ENCODE assay signal across 33 cellular contexts in genomic region chr12:71942259-71942658, GRCh38. TPM values are rescaled to one million over a fixed set of nuclear protein-coding genes. Genes with fewer than 3 reads are reported as not detected.
"Had no signal": no experiment of that assay in that cellular context is flagged by ENCODE, and none has a peak within 500 bp of the region (broad histone marks: within the 10 kb centered on the region; RNA-seq: fewer than 3 reads in every experiment).

No MANE protein-coding gene starts in this region.

- H3K36me3 ChIP-seq: adrenal gland, gastrocnemius medialis, neutrophil, right lobe of liver, tibial nerve had no signal

- ATAC-seq: body of pancreas, gastrocnemius medialis, left cardiac atrium, left ventricle myocardium superior, right lobe of liver, T-helper 17 cell had no signal

- H3K4me3 ChIP-seq: adrenal gland, body of pancreas, gastrocnemius medialis, right lobe of liver, tibial nerve had no signal

- H3K36me3 Mint-ChIP-seq: activated naive CD8-positive, alpha-beta T cell treated with anti-CD3 and anti-CD28 coated beads for 36 hours had no signal

- H3K4me1 ChIP-seq: body of pancreas, tibial nerve had no signal

- DNase-seq: activated CD4-positive, alpha-beta T cell treated with anti-CD3 and anti-CD28 coated beads for 4 hours; activated CD4-positive, alpha-beta T cell treated with anti-CD3 and anti-CD28 coated beads, Interleukin-2, amount 50 U/mL, for 4 hours; activated CD8-positive, alpha-beta memory T cell treated with anti-CD3 and anti-CD28 coated beads for 24 hours; activated effector memory CD4-positive, alpha-beta T cell treated with Interleukin-2 at 50 U/mL for 16 hours; activated naive CD4-positive, alpha-beta T cell treated with Interleukin-2 at 50 U/mL for 16 hours; activated naive CD8-positive, alpha-beta T cell treated with anti-CD3 and anti-CD28 coated beads for 36 hours; adrenal gland; aorta; body of pancreas; dermis blood vessel endothelial cell; effector CD4-positive, alpha-beta T cell; gastrocnemius medialis; glutamatergic neuron; left cardiac atrium; left ventricle myocardium superior; nephron progenitor cell; right lobe of liver; stimulated activated CD4-positive, alpha-beta T cell treated with anti-CD3 and anti-CD28 coated beads, Interleukin-2, amount 100 ng/mL, for 48 hours; stimulated activated naive CD4-positive, alpha-beta T cell treated with Interleukin-2 at 50 U/mL for 16 hours; T-helper 17 cell; T1000 had no signal

- H3K27ac ChIP-seq: adrenal gland, body of pancreas, gastrocnemius medialis, neutrophil, right lobe of liver, tibial nerve had no signal

- H3K27ac Mint-ChIP-seq: activated naive CD8-positive, alpha-beta T cell treated with anti-CD3 and anti-CD28 coated beads for 36 hours; nephron progenitor cell; T-helper 17 cell had no signal

- H3K27me3 ChIP-seq: body of pancreas had no signal

- FAIRE-seq: colon, keratinocyte had no signal

- H3K9me3 Mint-ChIP-seq: activated naive CD8-positive, alpha-beta T cell treated with anti-CD3 and anti-CD28 coated beads for 36 hours; nephron progenitor cell had no signal

- H3K9me3 ChIP-seq: body of pancreas, gastrocnemius medialis, neutrophil, right lobe of liver, tibial nerve had no signal

RNA-seq across cellular contexts. Expression of gene TPH2, which starts 3.6 kb away (rescaled TPM):
- total RNA-seq: activated naive CD8-positive, alpha-beta T cell treated with anti-CD3 and anti-CD28 coated beads for 36 hours; adrenal gland; aorta; dermis blood vessel endothelial cell; epithelial cell of proximal tubule; gastrocnemius medialis; left cardiac atrium; left ventricle myocardium superior; lung microvascular endothelial cell; mucosa of gallbladder; osteocyte; posterior vena cava; skeletal muscle tissue; T-helper 17 cell; temporal lobe; tibial nerve; urinary bladder had no signal
- polyA plus RNA-seq: adrenal gland, aorta, keratinocyte, urinary bladder had no signal
